14 cellular contexts compared by ENCODE assay signal in genomic region chr12:100265732-100266131, GRCh38. TPM values are rescaled to one million over a fixed set of nuclear protein-coding genes. Genes with fewer than 3 reads are reported as not detected.
DNase-seq lines count a peak whose midpoint lies in the region; ATAC-seq and TF ChIP-seq lines count a peak whose summit lies in the region.
"Had no signal": no experiment of that assay in that cellular context is flagged by ENCODE, and none has a peak within 500 bp of the region (broad histone marks: within the 10 kb centered on the region; RNA-seq: fewer than 3 reads in every experiment).

No MANE protein-coding gene starts in this region.

- H3K9me3 ChIP-seq in A673 (ENCODE audit: low read depth, low read length, poor library complexity, severe bottlenecking) (no peaks in the 10 kb centered on the region), iPS-20b (ENCODE audit: insufficient read depth, low read depth, low read length) (no peaks in the 10 kb centered on the region), HAP-1 (no peaks in the 10 kb centered on the region)
- H3K9me3 ChIP-seq: BE2C, upper lobe of right lung had no signal

- H3K4me2 ChIP-seq in GM23338 = peak overlapping the region; percentile 94; the same call in 1 of the 2 replicates

- peaks cover 39% of the 10 kb centered on the region for H3K4me1 ChIP-seq in A673 (ENCODE audit: insufficient read depth, low read length, poor library complexity, severe bottlenecking)
- H3K4me1 ChIP-seq in GM23338 (ENCODE audit: insufficient read depth) = peaks cover 16% of the 10 kb centered on the region
- H3K4me1 ChIP-seq in iPS-20b (ENCODE audit: insufficient read depth, low read length) = peaks cover 6% of the 10 kb centered on the region; the same call in 1 of the 2 replicates
- H3K4me1 ChIP-seq in HAP-1 = peaks cover 23% of the 10 kb centered on the region
- H3K4me1 ChIP-seq: BE2C had no signal

- ATAC-seq in GM23338 (no peak), WTC11 (no peak)
- ATAC-seq: upper lobe of right lung had no signal

- H3K9me3 Mint-ChIP-seq in GM23338 (no peaks in the 10 kb centered on the region), WTC11 (no peaks in the 10 kb centered on the region)
- H3K9me3 Mint-ChIP-seq: activated naive CD4-positive, alpha-beta T cell treated with anti-CD3 and anti-CD28 coated beads for 36 hours had no signal

- H3K79me2 ChIP-seq in GM23338 (replicated peaks; ENCODE audit: insufficient read depth) = peaks cover 32% of the 10 kb centered on the region

- POLR2A ChIA-PET in A673 (lab: Charles Lee; ENCODE audit: low non-redundant PET) (no interaction called here), WTC11 (lab: Charles Lee) (interaction anchor here (2.5 kb wide), 1 partner anchor 65 kb away, joined by 10 read pairs; the partner anchor contains the start of gene ACTR6), HEK293T (lab: Yijun Ruan, JAX) (no interaction called here)

- in situ Hi-C loops in HAP-1 (cut with MboI; ENCODE audit: low sequenced_read_pairs) = no loop called here

- H3K9me2 ChIP-seq in GM23338 (ENCODE audit: insufficient read depth) = no peaks in the 10 kb centered on the region

- no peak overlapping the region for H2AFZ ChIP-seq in GM23338

- no peaks in the 10 kb centered on the region for H3K36me3 ChIP-seq in A673 (ENCODE audit: insufficient read depth, low read length, poor library complexity, severe bottlenecking)
- no peaks in the 10 kb centered on the region for H3K36me3 ChIP-seq in GM23338 (ENCODE audit: insufficient read depth)
- no peaks in the 10 kb centered on the region for H3K36me3 ChIP-seq in iPS-20b (ENCODE audit: insufficient read depth, low read depth, low read length)
- H3K36me3 ChIP-seq in HAP-1 (replicated peaks) = no peaks in the 10 kb centered on the region
- H3K36me3 ChIP-seq: BE2C, upper lobe of right lung had no signal

- H3K4me3 Mint-ChIP-seq in GM23338 = peak overlapping the region; percentile 99
- peak overlapping the region; percentile 98; the same call in 1 of the 2 replicates for H3K4me3 Mint-ChIP-seq in WTC11

- H4K20me1 ChIP-seq in GM23338 (replicated peaks; ENCODE audit: insufficient read depth) = peaks cover 9% of the 10 kb centered on the region; the same call in 1 of the 2 replicates

- H3K9ac ChIP-seq in iPS-20b (ENCODE audit: low read depth, low read length) = no peak overlapping the region

- CTCF ChIA-PET in A673 (lab: Charles Lee) = no interaction called here
- CTCF ChIA-PET in WTC11 (lab: Charles Lee) = interaction anchor here (2.0 kb wide), 1 partner anchor 111 kb away, joined by 7 read pairs; no protein-coding TSS in a partner anchor
- CTCF ChIA-PET in HEK293T (lab: Yijun Ruan, JAX) = no interaction called here

- H3K27ac Mint-ChIP-seq in GM23338 (no peak overlapping the region; the same call in 1 of the 2 replicates), WTC11 (no peak overlapping the region)

- peaks cover 15% of the 10 kb centered on the region for H3K4me1 Mint-ChIP-seq in GM23338
- peaks cover 20% of the 10 kb centered on the region for H3K4me1 Mint-ChIP-seq in WTC11

- no peak for TF ChIP-seq CTCF in A673 (conservative IDR thresholded peaks at IDR 0.05; ENCODE audit: low read depth, low read length)
- TF ChIP-seq CTCF in GM23338 (conservative IDR thresholded peaks at IDR 0.05; ENCODE audit: low read depth in 2 of 2) = no peak
- no peak for TF ChIP-seq CTCF in WTC11 (IDR thresholded peaks at IDR 0.05)

- intact Hi-C loops in A673 (cut with micrococcal nuclease; ENCODE audit: unreplicated experiment) = no loop called here

- no peaks in the 10 kb centered on the region; the same call in 2 of the 3 replicates for H3K36me3 Mint-ChIP-seq in GM23338 (ENCODE audit: low read depth)
- H3K36me3 Mint-ChIP-seq in WTC11 = no peaks in the 10 kb centered on the region

- H3K27me3 ChIP-seq in A673 (replicated peaks; ENCODE audit: insufficient read depth, low read depth, low read length, poor library complexity) (no peaks in the 10 kb centered on the region), GM23338 (ENCODE audit: insufficient read depth) (no peaks in the 10 kb centered on the region), iPS-20b (ENCODE audit: insufficient read depth, low read length) (no peaks in the 10 kb centered on the region), HAP-1 (ENCODE audit: low read depth) (no peaks in the 10 kb centered on the region)
- H3K27me3 ChIP-seq: BE2C, upper lobe of right lung had no signal

- H3K27me3 Mint-ChIP-seq in GM23338 (ENCODE audit: insufficient read depth, low read depth, poor library complexity) (peaks cover 8% of the 10 kb centered on the region), WTC11 (ENCODE audit: low read depth) (no peaks in the 10 kb centered on the region)

- no peak for DNase-seq in A673 (ENCODE audit: low spot score)
- no peak for DNase-seq in GM23338 (ENCODE audit: low spot score)
- no peak for DNase-seq in WTC11 (ENCODE audit: low spot score)
- DNase-seq in GM03348 (ENCODE audit: low spot score) = no peak
- no peak for DNase-seq in HEK293T (ENCODE audit: extremely low spot score)
- DNase-seq in NCI-H1436 treated with DMSO at 0.1 percent for 48 hours (lab: John Stamatoyannopoulos, UW) = no peak
- DNase-seq in HAP-1 (ENCODE audit: low spot score in 2 of 2) = no peak
- DNase-seq: activated naive CD4-positive, alpha-beta T cell treated with anti-CD3 and anti-CD28 coated beads for 36 hours; BE2C; caudate nucleus; EL; NCI-H187; upper lobe of right lung had no signal

- BruUV-seq in A673 (replicated peaks; lab: Mats Ljungman, UMichigan) = no TSS peak

- no peak overlapping the region for H3K4me3 ChIP-seq in A673 (ENCODE audit: low read depth, low read length, poor library complexity, severe bottlenecking)
- H3K4me3 ChIP-seq in GM23338 = peak overlapping the region; percentile 84
- peak overlapping the region; percentile 98; the same call in 1 of the 2 replicates for H3K4me3 ChIP-seq in iPS-20b (ENCODE audit: low read length)
- no peak overlapping the region for H3K4me3 ChIP-seq in HAP-1

- H3F3A ChIP-seq in GM23338 (replicated peaks; ENCODE audit: low read depth) = no peaks in the 10 kb centered on the region

- H3K27ac ChIP-seq in A673 (ENCODE audit: low read depth, low read length, poor library complexity, severe bottlenecking) = peak overlapping the region; percentile 93
- H3K27ac ChIP-seq in GM23338 (ENCODE audit: low read depth) = no peak overlapping the region
- no peak overlapping the region for H3K27ac ChIP-seq in iPS-20b (ENCODE audit: low read length)

TF ChIP-seq in GM23338, 12 proteins besides CTCF, POLR2A, EP300 and RAD21 (continues in another document):
- no peak for TF ChIP-seq CREB1 (CRISPR knock-in tag; IDR thresholded peaks at IDR 0.05; ENCODE audit: low read depth)

TF ChIP-seq in WTC11, 78 proteins besides CTCF, POLR2A, EP300 and RAD21:
- TF ChIP-seq NFE2L1 (CRISPR knock-in tag; IDR thresholded peaks at IDR 0.05) (no peak), RORB (CRISPR knock-in tag; IDR thresholded peaks at IDR 0.05) (no peak), JUN (CRISPR knock-in tag; IDR thresholded peaks at IDR 0.05) (no peak), GABPB1 (CRISPR knock-in tag; IDR thresholded peaks at IDR 0.05) (peak; percentile 47; the same call in 1 of the 2 replicates)
- TF ChIP-seq, protein P1, sequence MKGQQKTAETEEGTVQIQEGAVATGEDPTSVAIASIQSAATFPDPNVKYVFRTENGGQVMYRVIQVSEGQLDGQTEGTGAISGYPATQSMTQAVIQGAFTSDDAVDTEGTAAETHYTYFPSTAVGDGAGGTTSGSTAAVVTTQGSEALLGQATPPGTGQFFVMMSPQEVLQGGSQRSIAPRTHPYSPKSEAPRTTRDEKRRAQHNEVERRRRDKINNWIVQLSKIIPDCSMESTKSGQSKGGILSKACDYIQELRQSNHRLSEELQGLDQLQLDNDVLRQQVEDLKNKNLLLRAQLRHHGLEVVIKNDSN (CRISPR knock-in tag; IDR thresholded peaks at IDR 0.05) = no peak

TF ChIP-seq in HEK293T, 16 proteins besides CTCF, POLR2A, EP300 and RAD21:
- TF ChIP-seq FOXA1 (IDR thresholded peaks at IDR 0.05) (no peak), TARDBP (IDR thresholded peaks at IDR 0.05) (no peak), ELF4 (IDR thresholded peaks at IDR 0.05) (no peak), BHLHE40 (IDR thresholded peaks at IDR 0.05; ENCODE audit: borderline replicate concordance) (no peak), HDGF (IDR thresholded peaks at IDR 0.05; ENCODE audit: borderline replicate concordance) (no peak), FOXM1 (IDR thresholded peaks at IDR 0.05; ENCODE audit: borderline replicate concordance) (no peak), FOXK2 (IDR thresholded peaks at IDR 0.05) (no peak), SP1 (IDR thresholded peaks at IDR 0.05) (no peak), SUZ12 (IDR thresholded peaks at IDR 0.05) (no peak), PKNOX1 (IDR thresholded peaks at IDR 0.05) (no peak), CTBP1 (IDR thresholded peaks at IDR 0.05; ENCODE audit: borderline replicate concordance) (no peak), L3MBTL2 (conservative IDR thresholded peaks at IDR 0.05) (no peak), ARNT (IDR thresholded peaks at IDR 0.05) (no peak), ZNF384 (IDR thresholded peaks at IDR 0.05) (no peak), NFRKB (IDR thresholded peaks at IDR 0.05) (no peak), LEF1 (IDR thresholded peaks at IDR 0.05; ENCODE audit: borderline replicate concordance) (no peak)
TF ChIP-seq in HEK293T: peak in this region for 0.

RNA-seq across cellular contexts. Expression of gene DEPDC4, which starts 1.1 kb away (rescaled TPM):
- 2.0 and 3.2 TPM in 2 replicates for total RNA-seq in A673 (2021)
- total RNA-seq in GM23338 (2014; rRNA removed; shearing (Covaris generic)) = 2.2 and 2.5 TPM in 2 replicates
- polyA plus RNA-seq in GM23338 (2016; fragmentation: Nextera tagmentation; extraction: Ambion mirVana) = 9.4 and 10.2 TPM in 2 replicates
- total RNA-seq in WTC11 (2021) = 4.4 to 5.5 TPM (median 5.5 TPM) in 3 replicates

RNA-seq across cellular contexts. Expression of gene SCYL2, which starts 1.2 kb away (rescaled TPM):
- 51.8 and 61.3 TPM in 2 replicates for total RNA-seq in A673 (2021)
- 57.5 and 61.2 TPM in 2 replicates for total RNA-seq in GM23338 (2014; rRNA removed; shearing (Covaris generic))
- polyA plus RNA-seq in GM23338 (2016; fragmentation: Nextera tagmentation; extraction: Ambion mirVana) = 15.0 and 15.2 TPM in 2 replicates
- 33.4 to 37.1 TPM (median 33.8 TPM) in 3 replicates for total RNA-seq in WTC11 (2021)

Comparison
In these comparisons a context has a peak if more than half of its experiments do, and no peak if none do; other contexts are left out.
1. H3K4me3 ChIP-seq: peak in GM23338 (single experiment) and iPS-20b (single experiment); none in A673 (single experiment) and HAP-1 (single experiment).